In the genomic region with DNA sequence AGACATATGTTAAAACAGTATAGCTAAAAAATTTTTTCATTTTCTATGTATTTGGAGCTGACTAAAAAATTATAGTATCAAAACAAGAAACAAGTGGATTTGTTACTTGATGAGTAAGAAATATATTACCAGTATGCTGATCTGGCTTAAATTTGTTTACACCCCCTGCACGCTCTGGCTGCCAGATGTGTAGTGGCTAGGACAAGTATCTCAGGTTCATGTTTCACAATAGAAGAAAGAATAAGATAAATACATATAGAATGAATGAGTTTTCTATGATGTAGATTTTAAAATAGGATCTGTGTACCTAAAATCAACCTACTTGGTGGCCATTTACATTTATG, we compare ENCODE assay signal across 25 cellular contexts. TPM values are rescaled to one million over a fixed set of nuclear protein-coding genes. Genes with fewer than 3 reads are reported as not detected.
DNase-seq lines count a peak whose midpoint lies in the region; ATAC-seq and TF ChIP-seq lines count a peak whose summit lies in the region.
"Had no signal": no experiment of that assay in that cellular context is flagged by ENCODE, and none has a peak within 500 bp of the region (broad histone marks: within the 10 kb centered on the region; RNA-seq: fewer than 3 reads in every experiment).

No MANE protein-coding gene starts in this region.

- H3K4me1 ChIP-seq in GM23248 (ENCODE audit: insufficient read depth) (peaks cover 18% of the 10 kb centered on the region; the same call in 1 of the 2 replicates), endocrine pancreas (ENCODE audit: control insufficient read depth, insufficient read depth, low read length) (peaks cover 20% of the 10 kb centered on the region), gastrocnemius medialis (peaks cover 38 to 45% of the 10 kb centered on the region in 2 donors), osteoblast (ENCODE audit: insufficient read depth, low read length) (peaks cover 12% of the 10 kb centered on the region)
- H3K4me1 ChIP-seq: SJCRH30 had no signal

- TF ChIP-seq CTCF in gastrocnemius medialis (IDR thresholded peaks at IDR 0.05 in 4 of 5, conservative IDR thresholded peaks at IDR 0.05 in 1 of 5) (no peak), osteoblast (IDR thresholded peaks at IDR 0.05; ENCODE audit: extremely low read depth, low read depth, low read length) (no peak)

- peak; percentile 46 for ATAC-seq in HG02610 (IDR thresholded peaks at IDR 0.05; ENCODE audit: unreplicated experiment)
- ATAC-seq in gastrocnemius medialis: no peak
- ATAC-seq in HG03139 (IDR thresholded peaks at IDR 0.05; ENCODE audit: unreplicated experiment): no peak
- ATAC-seq: CD8-positive, alpha-beta T cell; GM23338; PC-3; Right ventricle myocardium inferior; SK-N-SH treated with all-trans-retinoic acid at 6 μM for 48 hours had no signal

- TF ChIP-seq POLR2A in gastrocnemius medialis (IDR thresholded peaks at IDR 0.05): no peak

- H3K4me3 ChIP-seq in GM23248 (0 out of 2 replicates have a peak overlapping the region, but pooled peaks have one; percentile 61), endocrine pancreas (ENCODE audit: control insufficient read depth, insufficient read depth, low read length) (peak overlapping the region; percentile 81), gastrocnemius medialis (no peak overlapping the region), osteoblast (ENCODE audit: insufficient read depth, low read length) (no peak overlapping the region)
- H3K4me3 ChIP-seq: GM23338, SJCRH30 had no signal

- no peak for DNase-seq in GM23248
- no peak for DNase-seq in gastrocnemius medialis
- DNase-seq in osteoblast (ENCODE audit: insufficient read length, low spot score, missing footprints): no peak
- DNase-seq in OCI-M2 (lab: John Stamatoyannopoulos, UW; ENCODE audit: unreplicated experiment): no peak
- DNase-seq: Caco-2; CD8-positive, alpha-beta T cell; H9; HFFc6; IMR-90; KG1; MM.1S; NCI-H1417; NCI-H1694; NCI-H2081 treated with DMSO at 0.1 percent for 48 hours; NCI-H524; NCI-H774; PC-3; SJCRH30 had no signal

- no peak overlapping the region for H3K27ac ChIP-seq in GM23248
- peak overlapping the region in 3 of 4 donors; percentile 6 to 28 (median 27) for H3K27ac ChIP-seq in gastrocnemius medialis
- no peak overlapping the region for H3K27ac ChIP-seq in osteoblast (ENCODE audit: low read depth, low read length)
- H3K27ac ChIP-seq: C4-2B, SJCRH30 had no signal

- H3F3A ChIP-seq in GM23248 (ENCODE audit: insufficient read depth): peaks cover 10% of the 10 kb centered on the region; the same call in 1 of the 2 replicates

- intact Hi-C loops in gastrocnemius medialis (cut with DNase I; ENCODE audit: low total_unique reads): no loop called here

- H3K9me3 ChIP-seq in GM23248 (ENCODE audit: low read depth): no peaks in the 10 kb centered on the region
- no peaks in the 10 kb centered on the region for H3K9me3 ChIP-seq in endocrine pancreas (ENCODE audit: control insufficient read depth, low read length)
- H3K9me3 ChIP-seq in gastrocnemius medialis: no peaks in the 10 kb centered on the region
- no peaks in the 10 kb centered on the region for H3K9me3 ChIP-seq in osteoblast (ENCODE audit: low read depth, low read length)
- H3K9me3 ChIP-seq: Caco-2, SJCRH30 had no signal

- H3K9ac ChIP-seq in GM23248: no peak overlapping the region
- H3K9ac ChIP-seq in endocrine pancreas (ENCODE audit: control insufficient read depth, insufficient read depth, low read length): no peak overlapping the region

- 97 to 98% methylated on average over 1 of the region's 1 CpG for WGBS in GM23248 (ENCODE audit: low coverage in 1 of 2, low lambda C conversion rate in 2 of 2, missing lambda C conversion rate in 2 of 2), 2 experiments

- in situ Hi-C loops in GM23248 (cut with MboI) (no loop called here), gastrocnemius medialis (cut with MboI; ENCODE audit: low sequenced_read_pairs in 4 of 4) (no loop called here)

- 0 out of 2 replicates have a peak, but pooled peaks cover 13% of the 10 kb centered on the region for H3K36me3 ChIP-seq in GM23248 (ENCODE audit: low read depth)
- H3K36me3 ChIP-seq in endocrine pancreas (ENCODE audit: control insufficient read depth, insufficient read depth, low read length): no peaks in the 10 kb centered on the region
- H3K36me3 ChIP-seq in gastrocnemius medialis: peaks cover 0 to 4% of the 10 kb centered on the region in 2 donors
- H3K36me3 ChIP-seq in osteoblast (ENCODE audit: insufficient read depth, low read length): peaks cover 13% of the 10 kb centered on the region

- H4K20me1 ChIP-seq in GM23248 (ENCODE audit: insufficient read depth) (no peaks in the 10 kb centered on the region), osteoblast (ENCODE audit: insufficient read depth, low read length) (peaks cover 3% of the 10 kb centered on the region)

- H3K27me3 ChIP-seq in GM23248 (replicated peaks; ENCODE audit: insufficient read depth): no peaks in the 10 kb centered on the region
- H3K27me3 ChIP-seq in endocrine pancreas (ENCODE audit: control insufficient read depth, insufficient read depth, low read length): no peaks in the 10 kb centered on the region
- H3K27me3 ChIP-seq in gastrocnemius medialis: no peaks in the 10 kb centered on the region
- no peaks in the 10 kb centered on the region for H3K27me3 ChIP-seq in osteoblast (ENCODE audit: insufficient read depth, low read length)
- H3K27me3 ChIP-seq: SJCRH30 had no signal

- H3K4me2 ChIP-seq in GM23248 (ENCODE audit: unreplicated experiment) (no peak overlapping the region), osteoblast (ENCODE audit: insufficient read depth, low read length) (no peak overlapping the region)
- H3K4me2 ChIP-seq: GM23338 had no signal

- H2AFZ ChIP-seq in GM23248 (no peak overlapping the region), osteoblast (ENCODE audit: low read length) (no peak overlapping the region)
- H2AFZ ChIP-seq: GM23338 had no signal

- H3K79me2 ChIP-seq in GM23248 (ENCODE audit: insufficient read depth) (peaks cover 85% of the 10 kb centered on the region), osteoblast (ENCODE audit: insufficient read depth, low read length) (peaks cover 57% of the 10 kb centered on the region)

- no peaks in the 10 kb centered on the region for H3K9me2 ChIP-seq in GM23248 (ENCODE audit: insufficient read depth)

RNA-seq across cellular contexts. Expression of gene NAA30, which starts 13.1 kb away (rescaled TPM):
- total RNA-seq in GM23248 (2014; rRNA removed; shearing (Covaris generic)): 23.9 and 30.0 TPM in 2 replicates
- polyA plus RNA-seq in GM23248 (2016; fragmentation: Nextera tagmentation; extraction: Ambion mirVana): 14.3 and 17.2 TPM in 2 replicates
- 10 to 100 TPM; 30.9 to 53.7 (median 38.6) TPM for total RNA-seq in gastrocnemius medialis
- total RNA-seq in osteoblast: 19.5 and 21.8 TPM in 2 replicates

Comparison
In these comparisons a context has a peak if more than half of its experiments do, and no peak if none do; other contexts are left out.
1. H3K27ac ChIP-seq: peak in gastrocnemius medialis (3 of 4); none in GM23248 (single experiment) and osteoblast (single experiment).
2. H3K4me3 ChIP-seq: peak in GM23248 (single experiment) and endocrine pancreas (single experiment); none in gastrocnemius medialis (0 of 4) and osteoblast (single experiment).